Comparison of ENCODE assay signal across 22 cellular contexts in the genomic region with DNA sequence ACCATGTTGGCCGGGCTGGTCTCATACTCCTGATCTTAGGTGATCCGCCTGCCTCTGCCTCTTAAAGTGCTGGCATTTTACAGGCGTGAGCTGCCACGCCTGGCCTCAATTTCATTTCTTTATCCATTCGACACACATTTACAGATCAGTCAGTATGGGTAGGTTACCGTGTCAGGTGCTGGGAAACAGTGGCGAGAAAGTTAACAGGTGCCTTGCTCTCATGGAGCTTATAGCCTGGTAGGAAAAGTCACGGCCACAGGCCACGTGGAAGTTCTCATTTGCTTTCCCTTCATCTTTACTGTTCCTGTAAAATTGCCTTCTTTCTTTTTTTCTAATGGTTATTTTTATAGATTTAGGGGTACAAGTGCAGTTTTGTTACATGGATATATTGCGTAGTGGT. TPM values are rescaled to one million over a fixed set of nuclear protein-coding genes. Genes with fewer than 3 reads are reported as not detected.
DNase-seq lines count a peak whose midpoint lies in the region; ATAC-seq, FAIRE-seq and TF ChIP-seq lines count a peak whose summit lies in the region.
"Had no signal": no experiment of that assay in that cellular context is flagged by ENCODE, and none has a peak within 500 bp of the region (broad histone marks: within the 10 kb centered on the region; RNA-seq: fewer than 3 reads in every experiment).

No MANE protein-coding gene starts in this region.

- peak overlapping the region; percentile 85 to 89 (median 86) for H3K27ac ChIP-seq in pancreas
- H3K27ac ChIP-seq in osteoblast (ENCODE audit: low read depth, low read length), result no peak overlapping the region
- H3K27ac ChIP-seq: 22Rv1, C4-2B, GM23248 had no signal

- WGBS in pancreas, 2 donors, result 34 to 61% methylated on average over 10 of the region's 10 CpGs

- H3K4me1 Mint-ChIP-seq in activated naive CD4-positive, alpha-beta T cell treated with anti-CD3 and anti-CD28 coated beads, Interleukin-2, amount 50 U/mL, for 24 hours, result peaks cover 28% of the 10 kb centered on the region
- peaks cover 26% of the 10 kb centered on the region for H3K4me1 Mint-ChIP-seq in T-helper 17 cell
- peaks cover 38 to 41% of the 10 kb centered on the region in 2 donors for H3K4me1 Mint-ChIP-seq in immature natural killer cell

- H3K4me2 ChIP-seq in osteoblast (ENCODE audit: insufficient read depth, low read length), result no peak overlapping the region
- H3K4me2 ChIP-seq: A549 had no signal

- H3K27me3 ChIP-seq in pancreas (no peaks in the 10 kb centered on the region), osteoblast (ENCODE audit: insufficient read depth, low read length) (peaks cover 5% of the 10 kb centered on the region)

- TF ChIP-seq CTCF in pancreas (IDR thresholded peaks at IDR 0.05), result no peak
- TF ChIP-seq CTCF in osteoblast (IDR thresholded peaks at IDR 0.05; ENCODE audit: extremely low read depth, low read depth, low read length), result no peak

- H3K27ac Mint-ChIP-seq in activated naive CD4-positive, alpha-beta T cell treated with anti-CD3 and anti-CD28 coated beads, Interleukin-2, amount 50 U/mL, for 24 hours, result peak overlapping the region; percentile 33
- H3K27ac Mint-ChIP-seq in T-helper 17 cell (peak overlapping the region; percentile 98), immature natural killer cell (peak overlapping the region in 5 of 6 donors; percentile 2 to 71 (median 35))
- H3K27ac Mint-ChIP-seq: HFFc6 had no signal

- FAIRE-seq in pancreas (lab: Jason Lieb, UNC), result no peak
- FAIRE-seq: A549, H54, HTR-8/SVneo had no signal

- peaks cover 12 to 22% (median 15%) of the 10 kb centered on the region in 3 donors for H3K4me1 ChIP-seq in pancreas
- H3K4me1 ChIP-seq in osteoblast (ENCODE audit: insufficient read depth, low read length), result peaks cover 11% of the 10 kb centered on the region

- peaks cover 4% of the 10 kb centered on the region for H3K9me3 Mint-ChIP-seq in activated naive CD4-positive, alpha-beta T cell treated with anti-CD3 and anti-CD28 coated beads, Interleukin-2, amount 50 U/mL, for 24 hours
- no peaks in the 10 kb centered on the region for H3K9me3 Mint-ChIP-seq in immature natural killer cell
- H3K9me3 Mint-ChIP-seq: HFFc6 had no signal

- H3K9me3 ChIP-seq in T-helper 17 cell (ENCODE audit: control insufficient read depth, low read length, poor library complexity, severe bottlenecking) (no peaks in the 10 kb centered on the region), pancreas (no peaks in the 10 kb centered on the region), osteoblast (ENCODE audit: low read depth, low read length) (no peaks in the 10 kb centered on the region)
- H3K9me3 ChIP-seq: A549 had no signal

- H4K20me1 ChIP-seq in osteoblast (ENCODE audit: insufficient read depth, low read length), result no peaks in the 10 kb centered on the region

- H3K4me3 Mint-ChIP-seq in activated naive CD4-positive, alpha-beta T cell treated with anti-CD3 and anti-CD28 coated beads, Interleukin-2, amount 50 U/mL, for 24 hours, result no peak overlapping the region
- H3K4me3 Mint-ChIP-seq in T-helper 17 cell (no peak overlapping the region), immature natural killer cell (peak overlapping the region in 1 of 5 donors; percentile 23)
- H3K4me3 Mint-ChIP-seq: HFFc6 had no signal

- H3K36me3 ChIP-seq in pancreas (no peaks in the 10 kb centered on the region), osteoblast (ENCODE audit: insufficient read depth, low read length) (no peaks in the 10 kb centered on the region)

- ATAC-seq in T-helper 17 cell, result no peak
- ATAC-seq in pancreas, result peak; percentile 7 to 42 (median 28)
- no peak for ATAC-seq in Right ventricle myocardium superior (ENCODE audit: poor library complexity)
- ATAC-seq: A549 had no signal

- DNase-seq in activated naive CD4-positive, alpha-beta T cell treated with anti-CD3 and anti-CD28 coated beads, Interleukin-2, amount 50 U/mL, for 16 hours, result no peak
- DNase-seq in T-helper 17 cell, result no peak
- no peak for DNase-seq in immature natural killer cell
- DNase-seq in pancreas, result peak in 5 of 6 donors; percentile 21 to 78 (median 51)
- no peak for DNase-seq in osteoblast (ENCODE audit: insufficient read length, low spot score, missing footprints)
- DNase-seq in SKM-1 (lab: John Stamatoyannopoulos, UW; ENCODE audit: unreplicated experiment), result no peak
- DNase-seq in Right ventricle myocardium superior, result no peak
- DNase-seq: AML-193; CD4-positive, alpha-beta T cell; DMS153; DMS79; GDM1; GM23248; HCEC 1CT; HFFc6; IMR-90 had no signal

- intact Hi-C loops in pancreas (cut with DNase I) (loop anchor here in 1 of 3 donors (5.0 kb wide), 1 partner anchor 79 kb away; no protein-coding TSS in a partner anchor), Right ventricle myocardium superior (cut with DNase I) (no loop called here)

- H3K4me3 ChIP-seq in pancreas, result no peak overlapping the region
- H3K4me3 ChIP-seq in osteoblast (ENCODE audit: insufficient read depth, low read length), result no peak overlapping the region
- H3K4me3 ChIP-seq: A549, GM23248 had no signal

- no peaks in the 10 kb centered on the region for H3K36me3 Mint-ChIP-seq in activated naive CD4-positive, alpha-beta T cell treated with anti-CD3 and anti-CD28 coated beads, Interleukin-2, amount 50 U/mL, for 24 hours
- H3K36me3 Mint-ChIP-seq in T-helper 17 cell (ENCODE audit: low read depth), result peaks cover 8% of the 10 kb centered on the region
- H3K36me3 Mint-ChIP-seq in immature natural killer cell, result no peaks in the 10 kb centered on the region

- H3K79me2 ChIP-seq in osteoblast (ENCODE audit: insufficient read depth, low read length), result peaks cover 2% of the 10 kb centered on the region

- no peaks in the 10 kb centered on the region for H3K27me3 Mint-ChIP-seq in activated naive CD4-positive, alpha-beta T cell treated with anti-CD3 and anti-CD28 coated beads, Interleukin-2, amount 50 U/mL, for 24 hours
- no peaks in the 10 kb centered on the region for H3K27me3 Mint-ChIP-seq in T-helper 17 cell
- peaks cover 22 to 33% (median 26%) of the 10 kb centered on the region in 3 donors for H3K27me3 Mint-ChIP-seq in immature natural killer cell (ENCODE audit: low read depth in 3 of 3)
- H3K27me3 Mint-ChIP-seq: CD4-positive, alpha-beta T cell had no signal

- no peak overlapping the region for H2AFZ ChIP-seq in osteoblast (ENCODE audit: low read length)
- H2AFZ ChIP-seq: GM23248 had no signal

RNA-seq across cellular contexts. Expression of a gene that starts 2.6 kb away (rescaled TPM):
- total RNA-seq in T-helper 17 cell (10 to 100 TPM; 31.1 to 47.3 TPM), pancreas (10 to 100 TPM; 20.2 to 30.1 (median 24.2) TPM), osteoblast (10.6 and 11.2 TPM in 2 replicates), Right ventricle myocardium superior (6.5 TPM)
- polyA plus RNA-seq in immature natural killer cell (10 to 100 TPM in 1 of 3 donors, 1 to 10 TPM in 2; 5.3 to 19.3 (median 7.7) TPM), pancreas (1 to 10 TPM; 2.9 to 6.3 TPM)

Comparison
In these comparisons a context has a peak if more than half of its experiments do, and no peak if none do; other contexts are left out.
1. H3K27ac Mint-ChIP-seq: peak in every context shown above with its lines; median percentile 98 in T-helper 17 cell; 35 in immature natural killer cell; 33 in activated naive CD4-positive, alpha-beta T cell treated with anti-CD3 and anti-CD28 coated beads, Interleukin-2, amount 50 U/mL, for 24 hours.
2. DNase-seq: peak in pancreas (5 of 6); none in activated naive CD4-positive, alpha-beta T cell treated with anti-CD3 and anti-CD28 coated beads, Interleukin-2, amount 50 U/mL, for 16 hours (single experiment), T-helper 17 cell (0 of 3), immature natural killer cell (0 of 3), osteoblast (single experiment), SKM-1 (single experiment) and Right ventricle myocardium superior (single experiment).
3. ATAC-seq: peak in pancreas (4 of 4); none in T-helper 17 cell (single experiment) and Right ventricle myocardium superior (single experiment).